Comparison of ENCODE assay signal across 14 cellular contexts in genomic region chr6:116090251-116090650, GRCh38. TPM values are rescaled to one million over a fixed set of nuclear protein-coding genes. Genes with fewer than 3 reads are reported as not detected.
DNase-seq lines count a peak whose midpoint lies in the region; ATAC-seq and TF ChIP-seq lines count a peak whose summit lies in the region.
"Had no signal": no experiment of that assay in that cellular context is flagged by ENCODE, and none has a peak within 500 bp of the region (broad histone marks: within the 10 kb centered on the region; RNA-seq: fewer than 3 reads in every experiment).

No MANE protein-coding gene starts in this region.

- H3K27me3 ChIP-seq in left lung = no peaks in the 10 kb centered on the region
- H3K27me3 ChIP-seq: BLaER1, suprapubic skin had no signal

- H3K4me3 Mint-ChIP-seq in T-helper 2 cell treated with Interferon-gamma antibody and Interleukin-4, amounts not matched to agents 5 μg/mL and 100 μg/mL, for 36 hours = peak overlapping the region; percentile 55
- H3K4me3 Mint-ChIP-seq: nephron had no signal

- ATAC-seq in GM18505 (IDR thresholded peaks at IDR 0.05; ENCODE audit: unreplicated experiment) (peak; percentile 64), GM19463 (IDR thresholded peaks at IDR 0.05; ENCODE audit: unreplicated experiment) (peak; percentile 48), HG02973 (IDR thresholded peaks at IDR 0.05; ENCODE audit: unreplicated experiment) (peak; percentile 50), left lung (no peak)
- ATAC-seq: HepG2 had no signal

- TF ChIP-seq POLR2A in GM18505 (IDR thresholded peaks at IDR 0.05; ENCODE audit: borderline replicate concordance, extremely low read depth, insufficient read depth, insufficient read length) = no peak

- H3K9me3 Mint-ChIP-seq in T-helper 2 cell treated with Interferon-gamma antibody and Interleukin-4, amounts not matched to agents 5 μg/mL and 100 μg/mL, for 36 hours = peaks cover 23% of the 10 kb centered on the region

- peak; percentile 35 for DNase-seq in T-helper 2 cell treated with Interferon-gamma antibody and Interleukin-4, amounts not matched to agents 5 μg/mL and 100 μg/mL, for 36 hours (ENCODE audit: low spot score)
- DNase-seq in NCI-H187 (lab: John Stamatoyannopoulos, UW) (no peak), left lung (no peak), NCI-H2081 treated with DMSO at 0.1 percent for 48 hours (lab: John Stamatoyannopoulos, UW) (no peak)
- DNase-seq in activated CD4-positive, alpha-beta T cell treated with anti-CD3 and anti-CD28 coated beads, Interleukin-2, amount 50 U/mL, for 1 hour = no peak
- DNase-seq: activated CD4-positive, alpha-beta T cell treated with anti-CD3 and anti-CD28 coated beads for 1 hour; amygdala had no signal

- peak overlapping the region; percentile 79 for H3K27ac Mint-ChIP-seq in T-helper 2 cell treated with Interferon-gamma antibody and Interleukin-4, amounts not matched to agents 5 μg/mL and 100 μg/mL, for 36 hours
- H3K27ac Mint-ChIP-seq: nephron had no signal

- H3K36me3 Mint-ChIP-seq in T-helper 2 cell treated with Interferon-gamma antibody and Interleukin-4, amounts not matched to agents 5 μg/mL and 100 μg/mL, for 36 hours (ENCODE audit: low read depth) = peaks cover 12% of the 10 kb centered on the region

- peaks cover 3% of the 10 kb centered on the region for H3K27me3 Mint-ChIP-seq in T-helper 2 cell treated with Interferon-gamma antibody and Interleukin-4, amounts not matched to agents 5 μg/mL and 100 μg/mL, for 36 hours (ENCODE audit: low read depth)

- H3K36me3 ChIP-seq in left lung = no peaks in the 10 kb centered on the region
- H3K36me3 ChIP-seq: BLaER1, suprapubic skin had no signal

- H3K27ac ChIP-seq in left lung = no peak overlapping the region
- H3K27ac ChIP-seq: BLaER1, suprapubic skin had no signal

- H3K9me3 ChIP-seq in left lung = no peaks in the 10 kb centered on the region
- H3K9me3 ChIP-seq: BLaER1, suprapubic skin had no signal

- no peak for TF ChIP-seq CTCF in left lung (IDR thresholded peaks at IDR 0.05)

- H3K4me3 ChIP-seq in left lung = no peak overlapping the region
- H3K4me3 ChIP-seq: BLaER1, suprapubic skin had no signal

- H3K4me1 Mint-ChIP-seq in T-helper 2 cell treated with Interferon-gamma antibody and Interleukin-4, amounts not matched to agents 5 μg/mL and 100 μg/mL, for 36 hours (ENCODE audit: low read depth) = peaks cover 43% of the 10 kb centered on the region
- H3K4me1 Mint-ChIP-seq: nephron had no signal

- intact Hi-C loops in left lung (cut with DNase I) = no loop called here

- H3K4me1 ChIP-seq in left lung = no peaks in the 10 kb centered on the region
- H3K4me1 ChIP-seq: BLaER1, suprapubic skin had no signal

RNA-seq across cellular contexts. Expression of gene NT5DC1, which starts 10.4 kb away (rescaled TPM):
- total RNA-seq in left lung = 10 to 100 TPM; 36.9 to 48.3 TPM

RNA-seq across cellular contexts. Expression of gene FRK, which starts 29.6 kb away (rescaled TPM):
- 10 to 100 TPM in 1 of 2 donors, 1 to 10 TPM in 1; 8.5 to 16.1 TPM for total RNA-seq in left lung

RNA-seq across cellular contexts. Expression of gene COL10A1, which starts 35.7 kb away (rescaled TPM):
- 10 to 100 TPM in 1 of 2 donors, not detected in 1; 26.6 TPM for total RNA-seq in left lung
- total RNA-seq: HepG2, suprapubic skin had no signal
